In genomic region chr12:49507139-49507538, GRCh38 we compare ENCODE assay signal across 15 cellular contexts. TPM values are rescaled to one million over a fixed set of nuclear protein-coding genes. Genes with fewer than 3 reads are reported as not detected.
A peak's percentile ranks its signal among the peaks of the same experiment; 100 is the strongest.
DNase-seq lines count a peak whose midpoint lies in the region; ATAC-seq and TF ChIP-seq lines count a peak whose summit lies in the region.
"Had no signal": no experiment of that assay in that cellular context is flagged by ENCODE, and none has a peak within 500 bp of the region (broad histone marks: within the 10 kb centered on the region; RNA-seq: fewer than 3 reads in every experiment).

No MANE protein-coding gene starts in this region.

- CTCF ChIA-PET in HEK293 (lab: Yijun Ruan, JAX): interaction anchor here (0.6 to 19.4 kb wide), 3 partner anchors 23 to 145 kb away, joined by 3 to 517 read pairs (median 3); partner anchors contain the start of gene SPATS2

- H3K36me3 ChIP-seq in HEK293 (ENCODE audit: control insufficient read depth in 2 of 2, insufficient read depth in 1 of 2, low read length in 2 of 2): peaks cover 11 to 16% of the 10 kb centered on the region in 2 experiments

- no peaks in the 10 kb centered on the region for H3K9me3 ChIP-seq in HEK293 (ENCODE audit: control insufficient read depth, insufficient read depth, low read depth, low read length)
- H3K9me3 ChIP-seq: BE2C had no signal

- no peaks in the 10 kb centered on the region; the same call in none of the 2 replicates for H3K4me1 ChIP-seq in HEK293 (ENCODE audit: control insufficient read depth, insufficient read depth, low read length)
- H3K4me1 ChIP-seq: BE2C had no signal

- no peak overlapping the region for H3K4me3 ChIP-seq in HEK293 (ENCODE audit: low read depth, low read length)
- H3K4me3 ChIP-seq: coronary artery, lung had no signal

- POLR2A ChIA-PET in HEK293 (lab: Yijun Ruan, JAX): no interaction called here

- intact Hi-C loops in left colon (cut with DNase I, micrococcal nuclease): no loop called here

- no peak overlapping the region for H3K27ac ChIP-seq in HEK293 (ENCODE audit: extremely low read depth, low read depth, low read length)
- H3K27ac ChIP-seq: coronary artery had no signal

- DNase-seq in A172 (ENCODE audit: low spot score): peak; percentile 86
- peak; percentile 76 for DNase-seq in amniotic stem cell (lab: John Stamatoyannopoulos, UW)
- peak; percentile 91 for DNase-seq in glomerular visceral epithelial cell (ENCODE audit: extremely low spot score)
- DNase-seq in left colon: no peak
- no peak for DNase-seq in activated CD4-positive, alpha-beta T cell treated with anti-CD3 and anti-CD28 coated beads for 48 hours
- no peak for DNase-seq in medulla oblongata (ENCODE audit: extremely low spot score)
- DNase-seq in DMS53 treated with DMSO at 0.1 percent for 48 hours (lab: John Stamatoyannopoulos, UW; ENCODE audit: unreplicated experiment): no peak
- DNase-seq: activated CD4-positive, alpha-beta T cell treated with anti-CD3 and anti-CD28 coated beads for 1 hour; BE2C; head of caudate nucleus; NCI-H1436; NCI-H69 had no signal

- no peak for ATAC-seq in left colon

- TF ChIP-seq CTCF in HEK293 (tag by site-specific recombination; IDR thresholded peaks at IDR 0.05): no peak

TF ChIP-seq in HEK293, 187 proteins besides CTCF, POLR2A, EP300 and RAD21:
- TF ChIP-seq ELK4 (IDR thresholded peaks at IDR 0.05; ENCODE audit: borderline replicate concordance, low read depth, low read length) (no peak), PRDM1 (tag by site-specific recombination; IDR thresholded peaks at IDR 0.05) (peak; percentile 44; the same call in 1 of the 2 replicates), ZNF132 (tag by site-specific recombination; IDR thresholded peaks at IDR 0.05; ENCODE audit: borderline replicate concordance) (no peak), ZNF394 (tag by site-specific recombination; IDR thresholded peaks at IDR 0.05; ENCODE audit: borderline replicate concordance) (no peak)

RNA-seq across cellular contexts. Expression of gene KCNH3, which starts 31.7 kb away (rescaled TPM):
- total RNA-seq in A172 (2014; rRNA removed; shearing (Covaris generic)): 5.4 and 7.1 TPM in 2 replicates
- under 1 TPM in 1 of 2 donors, not detected in 1; 0.14 TPM for total RNA-seq in left colon

Comparison
In these comparisons a context has a peak if more than half of its experiments do, and no peak if none do; other contexts are left out.
1. DNase-seq: peak in A172 (single experiment), amniotic stem cell (single experiment) and glomerular visceral epithelial cell (single experiment); none in left colon (0 of 2), activated CD4-positive, alpha-beta T cell treated with anti-CD3 and anti-CD28 coated beads for 48 hours (single experiment), medulla oblongata (single experiment) and DMS53 treated with DMSO at 0.1 percent for 48 hours (single experiment).